Comparison of ENCODE assay signal across 20 cellular contexts in the genomic region with DNA sequence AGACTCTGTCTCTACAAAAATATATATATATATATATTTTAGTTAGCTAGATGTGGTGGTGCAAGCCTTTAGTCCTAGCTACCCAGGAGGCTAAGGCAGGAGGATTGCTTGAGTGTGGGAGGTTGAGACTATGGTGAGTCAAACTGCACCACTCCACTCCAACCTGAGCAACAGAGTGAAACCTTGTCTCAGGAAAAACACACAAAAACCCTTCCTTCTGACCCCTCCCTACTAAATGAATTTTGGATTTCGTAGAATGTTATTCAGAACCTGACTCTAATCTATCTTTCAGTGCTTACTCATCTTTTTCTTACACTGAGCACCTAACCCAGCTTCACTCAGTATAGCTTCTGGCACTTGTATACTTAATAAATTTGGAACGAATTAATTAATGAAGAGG. TPM values are rescaled to one million over a fixed set of nuclear protein-coding genes. Genes with fewer than 3 reads are reported as not detected.
DNase-seq lines count a peak whose midpoint lies in the region; TF ChIP-seq lines count a peak whose summit lies in the region.
"Had no signal": no experiment of that assay in that cellular context is flagged by ENCODE, and none has a peak within 500 bp of the region (broad histone marks: within the 10 kb centered on the region; RNA-seq: fewer than 3 reads in every experiment).

No MANE protein-coding gene starts in this region.

- intact Hi-C loops in sigmoid colon (cut with DNase I), result no loop called here

- peaks cover 8% of the 10 kb centered on the region for H3K9me3 Mint-ChIP-seq in activated CD4-positive, alpha-beta T cell treated with anti-CD3 and anti-CD28 coated beads, Interleukin-2, amount 10 ng/mL, durations not matched to agents 7 days and 5 days
- no peaks in the 10 kb centered on the region for H3K9me3 Mint-ChIP-seq in activated naive CD4-positive, alpha-beta T cell treated with anti-CD3 and anti-CD28 coated beads, Interleukin-2, amount 10 ng/mL, durations not matched to agents 7 days and 5 days
- H3K9me3 Mint-ChIP-seq: HFFc6 had no signal

- no peaks in the 10 kb centered on the region for H3K9me3 ChIP-seq in sigmoid colon
- H3K9me3 ChIP-seq: A549, adrenal gland, BE2C, upper lobe of right lung had no signal

- H3K36me3 ChIP-seq in sigmoid colon, result no peaks in the 10 kb centered on the region
- H3K36me3 ChIP-seq: adrenal gland, BE2C, upper lobe of right lung had no signal

- TF ChIP-seq CTCF in HL-60 (IDR thresholded peaks at IDR 0.05; ENCODE audit: insufficient read depth, low read length) (no peak), sigmoid colon (IDR thresholded peaks at IDR 0.05) (no peak)

- TF ChIP-seq EP300 in sigmoid colon (IDR thresholded peaks at IDR 0.05), result no peak

- H3K27me3 ChIP-seq in HL-60 (ENCODE audit: insufficient read depth, poor library complexity, severe bottlenecking) (no peaks in the 10 kb centered on the region), sigmoid colon (no peaks in the 10 kb centered on the region)
- H3K27me3 ChIP-seq: adrenal gland, BE2C, upper lobe of right lung had no signal

- peaks cover 80% of the 10 kb centered on the region for H3K4me1 Mint-ChIP-seq in activated CD4-positive, alpha-beta T cell treated with anti-CD3 and anti-CD28 coated beads, Interleukin-2, amount 10 ng/mL, durations not matched to agents 7 days and 5 days
- H3K4me1 Mint-ChIP-seq in activated naive CD4-positive, alpha-beta T cell treated with anti-CD3 and anti-CD28 coated beads, Interleukin-2, amount 10 ng/mL, durations not matched to agents 7 days and 5 days, result peaks cover 78% of the 10 kb centered on the region

- H3K27me3 Mint-ChIP-seq in activated CD4-positive, alpha-beta T cell treated with anti-CD3 and anti-CD28 coated beads, Interleukin-2, amount 10 ng/mL, durations not matched to agents 7 days and 5 days, result no peaks in the 10 kb centered on the region
- H3K27me3 Mint-ChIP-seq in activated naive CD4-positive, alpha-beta T cell treated with anti-CD3 and anti-CD28 coated beads, Interleukin-2, amount 10 ng/mL, durations not matched to agents 7 days and 5 days, result no peaks in the 10 kb centered on the region

- TF ChIP-seq POLR2A in sigmoid colon (IDR thresholded peaks at IDR 0.05), result no peak

- H3K4me3 ChIP-seq in HL-60 (replicated peaks; ENCODE audit: insufficient read depth, low read length), result no peak overlapping the region
- H3K4me3 ChIP-seq in sigmoid colon, result no peak overlapping the region
- H3K4me3 ChIP-seq: A549, adrenal gland, coronary artery, lung, upper lobe of right lung had no signal

- H3K27ac ChIP-seq in HL-60 (replicated peaks) (peak overlapping the region; percentile 59; the same call in 1 of the 2 replicates), sigmoid colon (no peak overlapping the region)
- H3K27ac ChIP-seq: A549, adrenal gland, coronary artery, upper lobe of right lung had no signal

- DNase-seq in activated CD4-positive, alpha-beta T cell treated with anti-CD3 and anti-CD28 coated beads, Interleukin-2, amount 10 ng/mL, durations not matched to agents 7 days and 5 days, result no peak
- DNase-seq in activated CD4-positive, alpha-beta T cell treated with anti-CD3 and anti-CD28 coated beads for 4 hours, result no peak
- DNase-seq in HL-60 (ENCODE audit: low read depth in 1 of 2, low spot score in 1 of 2) (no peak), EL (no peak), sigmoid colon (no peak), HUDEP-2 (lab: John Stamatoyannopoulos, UW; ENCODE audit: unreplicated experiment in 76 of 76) (no peak)
- DNase-seq in activated naive CD4-positive, alpha-beta T cell treated with anti-CD3 and anti-CD28 coated beads, Interleukin-2, amount 10 ng/mL, durations not matched to agents 7 days and 5 days, result no peak
- DNase-seq in stimulated activated CD4-positive, alpha-beta T cell treated with anti-CD3 and anti-CD28 coated beads, Interleukin-4, amount 100 ng/mL, for 1 hour, result peak; percentile 43
- DNase-seq: adrenal gland, BE2C, HFFc6, kidney, NCI-H1694, NCI-H526 treated with DMSO at 0.1 percent for 48 hours, RPMI8226, upper lobe of right lung had no signal

- WGBS in sigmoid colon, 2 donors, result 80 to 87% methylated on average over 2 of the region's 2 CpGs

- H3K4me3 Mint-ChIP-seq in activated CD4-positive, alpha-beta T cell treated with anti-CD3 and anti-CD28 coated beads, Interleukin-2, amount 10 ng/mL, durations not matched to agents 7 days and 5 days, result peak overlapping the region; percentile 56
- H3K4me3 Mint-ChIP-seq in activated naive CD4-positive, alpha-beta T cell treated with anti-CD3 and anti-CD28 coated beads, Interleukin-2, amount 10 ng/mL, durations not matched to agents 7 days and 5 days, result peak overlapping the region; percentile 10
- H3K4me3 Mint-ChIP-seq: HFFc6 had no signal

- CTCF ChIA-PET in activated CD4-positive, alpha-beta T cell treated with anti-CD3 and anti-CD28 coated beads, Interleukin-2, amount 10 ng/mL, durations not matched to agents 7 days and 5 days (lab: Charles Lee), result interaction anchor here (0.6 to 6.1 kb wide), 15 partner anchors 8 to 904 kb away, joined by 3 to 51 read pairs (median 4); no protein-coding TSS in a partner anchor
- CTCF ChIA-PET in activated naive CD4-positive, alpha-beta T cell treated with anti-CD3 and anti-CD28 coated beads, Interleukin-2, amount 10 ng/mL, durations not matched to agents 7 days and 5 days (lab: Charles Lee), result interaction anchor here (0.8 to 5.0 kb wide), 10 partner anchors 9 to 170 kb away, joined by 3 to 25 read pairs (median 8); a partner anchor contains a TSS

- no peaks in the 10 kb centered on the region for H3K4me1 ChIP-seq in sigmoid colon
- H3K4me1 ChIP-seq: A549, adrenal gland, BE2C, upper lobe of right lung had no signal

- H3K36me3 Mint-ChIP-seq in activated CD4-positive, alpha-beta T cell treated with anti-CD3 and anti-CD28 coated beads, Interleukin-2, amount 10 ng/mL, durations not matched to agents 7 days and 5 days (ENCODE audit: low read depth), result peaks cover 19% of the 10 kb centered on the region
- peaks cover 16% of the 10 kb centered on the region for H3K36me3 Mint-ChIP-seq in activated naive CD4-positive, alpha-beta T cell treated with anti-CD3 and anti-CD28 coated beads, Interleukin-2, amount 10 ng/mL, durations not matched to agents 7 days and 5 days

- POLR2A ChIA-PET in activated CD4-positive, alpha-beta T cell treated with anti-CD3 and anti-CD28 coated beads, Interleukin-2, amount 10 ng/mL, durations not matched to agents 7 days and 5 days (lab: Charles Lee), result interaction anchor here (0.6 to 2.8 kb wide), 5 partner anchors 11 to 36 kb away, joined by 3 to 8 read pairs (median 4); a partner anchor contains a TSS

- H3K27ac Mint-ChIP-seq in activated CD4-positive, alpha-beta T cell treated with anti-CD3 and anti-CD28 coated beads, Interleukin-2, amount 10 ng/mL, durations not matched to agents 7 days and 5 days, result peak overlapping the region; percentile 83
- H3K27ac Mint-ChIP-seq in activated naive CD4-positive, alpha-beta T cell treated with anti-CD3 and anti-CD28 coated beads, Interleukin-2, amount 10 ng/mL, durations not matched to agents 7 days and 5 days, result peak overlapping the region; percentile 86
- H3K27ac Mint-ChIP-seq: HFFc6, progenitor cell of endocrine pancreas had no signal

RNA-seq across cellular contexts. Expression of a gene that starts 35.2 kb away (rescaled TPM):
- total RNA-seq in activated CD4-positive, alpha-beta T cell treated with anti-CD3 and anti-CD28 coated beads, Interleukin-2, amount 10 ng/mL, durations not matched to agents 7 days and 5 days, result 100 to 1,000 TPM; 451 to 533 TPM
- 1 to 10 TPM; 2.1 to 4.7 (median 3.9) TPM for total RNA-seq in sigmoid colon
- 10 to 100 TPM in 1 of 3 donors, 1 to 10 TPM in 2; 1.4 to 65.8 (median 1.8) TPM for polyA plus RNA-seq in sigmoid colon
- total RNA-seq: progenitor cell of endocrine pancreas had no signal

Comparison
In these comparisons a context has a peak if more than half of its experiments do, and no peak if none do; other contexts are left out.
1. RNA of a gene that starts 35.2 kb away (total RNA-seq): 451 to 533 TPM in activated CD4-positive, alpha-beta T cell treated with anti-CD3 and anti-CD28 coated beads, Interleukin-2, amount 10 ng/mL, durations not matched to agents 7 days and 5 days; 2.1 to 4.7 TPM in sigmoid colon; every median in the first group is over 10 times any median in the second.